Comparison of ENCODE assay signal across 8 cellular contexts in the genomic region with DNA sequence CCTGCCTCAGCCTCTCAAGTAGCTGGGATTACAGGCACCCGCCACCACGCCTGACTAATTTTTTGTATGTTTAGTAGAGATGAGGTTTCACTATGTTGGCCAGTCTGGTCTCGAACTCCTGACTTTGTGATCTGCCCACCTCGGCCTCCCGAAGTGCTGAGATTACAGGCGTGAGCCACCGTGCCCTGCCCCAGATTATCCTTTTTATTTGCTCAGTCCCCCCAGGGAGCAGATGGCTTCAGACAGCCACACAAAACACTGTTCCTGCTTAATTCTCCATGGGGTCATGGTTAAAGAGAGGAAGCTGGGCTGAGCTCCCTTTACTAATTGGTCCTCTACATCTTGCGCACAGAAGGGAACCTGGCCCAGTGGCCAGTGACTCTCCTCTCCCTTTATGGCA. TPM values are rescaled to one million over a fixed set of nuclear protein-coding genes. Genes with fewer than 3 reads are reported as not detected.
DNase-seq lines count a peak whose midpoint lies in the region; ATAC-seq and TF ChIP-seq lines count a peak whose summit lies in the region.
"Not testable (repeated sequence)": the region's sequence is repeated elsewhere in the genome, so short reads cannot be mapped to it uniquely, and the experiment has no call there.

No MANE protein-coding gene starts in this region.

- peak overlapping the region; percentile 98 for H3K4me3 Mint-ChIP-seq in activated naive CD4-positive, alpha-beta T cell treated with anti-CD3 and anti-CD28 coated beads, Interleukin-2, amount 50 U/mL, for 24 hours
- peak overlapping the region; percentile 96 to 99 for H3K4me3 Mint-ChIP-seq in effector memory CD8-positive, alpha-beta T cell
- H3K4me3 Mint-ChIP-seq in neural crest cell = peak overlapping the region; percentile 97
- H3K4me3 Mint-ChIP-seq in stimulated activated naive CD8-positive, alpha-beta T cell treated with anti-CD3 and anti-CD28 coated beads, Interleukin-15, amount 100 ng/mL, for 72 hours = peak overlapping the region; percentile 90 to 93

- peaks cover 40 to 74% (median 56%) of the 10 kb centered on the region in 10 experiments for H3K4me1 ChIP-seq in BLaER1 treated with 17β-estradiol and CSF1 and Interleukin-3, amounts not matched to agents 10 nM and 100 nM
- H3K4me1 ChIP-seq in HUES6 (ENCODE audit: control insufficient read depth, insufficient read depth, low read length); iPS-20b (ENCODE audit: insufficient read depth, low read length): not testable (repeated sequence)
- peaks cover 25% of the 10 kb centered on the region for H3K4me1 ChIP-seq in SJCRH30

- not testable (repeated sequence) for H3K27ac Mint-ChIP-seq in activated naive CD4-positive, alpha-beta T cell treated with anti-CD3 and anti-CD28 coated beads, Interleukin-2, amount 50 U/mL, for 24 hours; neural crest cell (ENCODE audit: unreplicated experiment)
- H3K27ac Mint-ChIP-seq in effector memory CD8-positive, alpha-beta T cell = peak overlapping the region; percentile 80 to 93
- peak overlapping the region in 1 of 2 donors; percentile 96 for H3K27ac Mint-ChIP-seq in stimulated activated naive CD8-positive, alpha-beta T cell treated with anti-CD3 and anti-CD28 coated beads, Interleukin-15, amount 100 ng/mL, for 72 hours

- not testable (repeated sequence) for H3K9me3 Mint-ChIP-seq in activated naive CD4-positive, alpha-beta T cell treated with anti-CD3 and anti-CD28 coated beads, Interleukin-2, amount 50 U/mL, for 24 hours; effector memory CD8-positive, alpha-beta T cell; neural crest cell
- peaks cover 4 to 11% of the 10 kb centered on the region in 2 donors for H3K9me3 Mint-ChIP-seq in stimulated activated naive CD8-positive, alpha-beta T cell treated with anti-CD3 and anti-CD28 coated beads, Interleukin-15, amount 100 ng/mL, for 72 hours

- H3K9ac ChIP-seq in BLaER1 treated with 17β-estradiol and CSF1 and Interleukin-3, amounts not matched to agents 10 nM and 100 nM = peak overlapping the region; percentile 91 to 96 (median 93)
- H3K9ac ChIP-seq in HUES6 (ENCODE audit: low read length) (peak overlapping the region; percentile 6), iPS-20b (ENCODE audit: low read depth, low read length) (peak overlapping the region; percentile 95; the same call in 1 of the 2 replicates)

- H3K4me2 ChIP-seq in BLaER1 treated with 17β-estradiol and CSF1 and Interleukin-3, amounts not matched to agents 10 nM and 100 nM = peak overlapping the region; percentile 75 to 98 (median 91)

- not testable (repeated sequence) for H3K27me3 ChIP-seq in BLaER1 treated with 17β-estradiol and CSF1 and Interleukin-3, amounts not matched to agents 10 nM and 100 nM; HUES6 (ENCODE audit: control insufficient read depth, insufficient read depth, low read length); SJCRH30; iPS-20b (ENCODE audit: insufficient read depth, low read length)

- not testable (repeated sequence) for TF ChIP-seq CTCF in neural crest cell (conservative IDR thresholded peaks at IDR 0.05)

- DNase-seq in SJCRH30; effector memory CD8-positive, alpha-beta T cell; neural crest cell (ENCODE audit: low read depth, low spot score); stimulated activated naive CD8-positive, alpha-beta T cell treated with anti-CD3 and anti-CD28 coated beads, Interleukin-15, amount 100 ng/mL, for 72 hours: not testable (repeated sequence)

- not testable (repeated sequence) for H3K27me3 Mint-ChIP-seq in activated naive CD4-positive, alpha-beta T cell treated with anti-CD3 and anti-CD28 coated beads, Interleukin-2, amount 50 U/mL, for 24 hours; effector memory CD8-positive, alpha-beta T cell; neural crest cell (ENCODE audit: low read depth); stimulated activated naive CD8-positive, alpha-beta T cell treated with anti-CD3 and anti-CD28 coated beads, Interleukin-15, amount 100 ng/mL, for 72 hours

- H3K9me3 ChIP-seq in BLaER1 treated with 17β-estradiol and CSF1 and Interleukin-3, amounts not matched to agents 10 nM and 100 nM (replicated peaks in 1 of 11); HUES6 (ENCODE audit: control insufficient read depth, insufficient read depth, low read depth, low read length); SJCRH30 (replicated peaks); iPS-20b (ENCODE audit: insufficient read depth, low read depth, low read length): not testable (repeated sequence)

- H3K4me1 Mint-ChIP-seq in activated naive CD4-positive, alpha-beta T cell treated with anti-CD3 and anti-CD28 coated beads, Interleukin-2, amount 50 U/mL, for 24 hours = peaks cover 50% of the 10 kb centered on the region
- H3K4me1 Mint-ChIP-seq in effector memory CD8-positive, alpha-beta T cell (ENCODE audit: low read depth in 2 of 2) = peaks cover 46 to 48% of the 10 kb centered on the region in 2 donors
- peaks cover 51% of the 10 kb centered on the region for H3K4me1 Mint-ChIP-seq in neural crest cell
- H3K4me1 Mint-ChIP-seq in stimulated activated naive CD8-positive, alpha-beta T cell treated with anti-CD3 and anti-CD28 coated beads, Interleukin-15, amount 100 ng/mL, for 72 hours = peaks cover 59% of the 10 kb centered on the region

- peak overlapping the region; percentile 78 to 98 (median 90) for H3K4me3 ChIP-seq in BLaER1 treated with 17β-estradiol and CSF1 and Interleukin-3, amounts not matched to agents 10 nM and 100 nM
- H3K4me3 ChIP-seq in HUES6 (ENCODE audit: low read depth, low read length) = peak overlapping the region; percentile 92
- peak overlapping the region; percentile 92 for H3K4me3 ChIP-seq in SJCRH30
- peak overlapping the region; percentile 84 for H3K4me3 ChIP-seq in iPS-20b (ENCODE audit: low read length)

- peak overlapping the region; percentile 85 to 92 (median 88); a peak in 21 of 22 replicates for H3K27ac ChIP-seq in BLaER1 treated with 17β-estradiol and CSF1 and Interleukin-3, amounts not matched to agents 10 nM and 100 nM
- not testable (repeated sequence) for H3K27ac ChIP-seq in HUES6 (ENCODE audit: low read depth, low read length); SJCRH30; iPS-20b (ENCODE audit: low read length)

- H4K20me1 ChIP-seq in BLaER1 treated with 17β-estradiol and CSF1 and Interleukin-3, amounts not matched to agents 10 nM and 100 nM = not testable (repeated sequence)

- H3K36me3 ChIP-seq in BLaER1 treated with 17β-estradiol and CSF1 and Interleukin-3, amounts not matched to agents 10 nM and 100 nM = peaks cover 26 to 42% (median 35%) of the 10 kb centered on the region in 11 experiments
- H3K36me3 ChIP-seq in HUES6 (ENCODE audit: control insufficient read depth, insufficient read depth, low read length) (peaks cover 33% of the 10 kb centered on the region), SJCRH30 (peaks cover 16% of the 10 kb centered on the region), iPS-20b (ENCODE audit: insufficient read depth, low read depth, low read length) (peaks cover 40% of the 10 kb centered on the region)

- ATAC-seq in effector memory CD8-positive, alpha-beta T cell (replicated peaks); stimulated activated naive CD8-positive, alpha-beta T cell treated with anti-CD3 and anti-CD28 coated beads, Interleukin-15, amount 100 ng/mL, for 72 hours: not testable (repeated sequence)

- H3K36me3 Mint-ChIP-seq in activated naive CD4-positive, alpha-beta T cell treated with anti-CD3 and anti-CD28 coated beads, Interleukin-2, amount 50 U/mL, for 24 hours; neural crest cell (ENCODE audit: low read depth): not testable (repeated sequence)
- H3K36me3 Mint-ChIP-seq in effector memory CD8-positive, alpha-beta T cell (ENCODE audit: insufficient read depth) = peaks cover 30% of the 10 kb centered on the region

RNA-seq across cellular contexts. Expression of a gene that starts 1.0 kb away (rescaled TPM):
- total RNA-seq in SJCRH30 (2014; rRNA removed; shearing (Covaris generic)) = 80.3 and 81.6 TPM in 2 replicates
- total RNA-seq in neural crest cell = 59.2 and 60.2 TPM in 2 replicates

RNA-seq across cellular contexts. Expression of a gene that starts 3.6 kb away (rescaled TPM):
- 103 and 104 TPM in 2 replicates for total RNA-seq in SJCRH30 (2014; rRNA removed; shearing (Covaris generic))
- total RNA-seq in neural crest cell = 126 and 138 TPM in 2 replicates

RNA-seq across cellular contexts. Expression of a gene that starts 29.6 kb away (rescaled TPM):
- total RNA-seq in SJCRH30 (2014; rRNA removed; shearing (Covaris generic)) = 0.18 and 0.49 TPM in 2 replicates
- total RNA-seq in neural crest cell = 2.0 and 2.2 TPM in 2 replicates

RNA-seq across cellular contexts. Expression of a gene that starts 54.2 kb away (rescaled TPM):
- total RNA-seq in SJCRH30 (2014; rRNA removed; shearing (Covaris generic)) = 101 and 105 TPM in 2 replicates
- total RNA-seq in neural crest cell = 213 and 230 TPM in 2 replicates

Comparison
In these comparisons a context has a peak if more than half of its experiments do, and no peak if none do; other contexts are left out.
1. H3K9ac ChIP-seq: peak in every context shown above with its lines; median percentile 95 in iPS-20b; 93 in BLaER1 treated with 17β-estradiol and CSF1 and Interleukin-3, amounts not matched to agents 10 nM and 100 nM; 6 in HUES6.